28 cellular contexts compared by ENCODE assay signal in the genomic region with DNA sequence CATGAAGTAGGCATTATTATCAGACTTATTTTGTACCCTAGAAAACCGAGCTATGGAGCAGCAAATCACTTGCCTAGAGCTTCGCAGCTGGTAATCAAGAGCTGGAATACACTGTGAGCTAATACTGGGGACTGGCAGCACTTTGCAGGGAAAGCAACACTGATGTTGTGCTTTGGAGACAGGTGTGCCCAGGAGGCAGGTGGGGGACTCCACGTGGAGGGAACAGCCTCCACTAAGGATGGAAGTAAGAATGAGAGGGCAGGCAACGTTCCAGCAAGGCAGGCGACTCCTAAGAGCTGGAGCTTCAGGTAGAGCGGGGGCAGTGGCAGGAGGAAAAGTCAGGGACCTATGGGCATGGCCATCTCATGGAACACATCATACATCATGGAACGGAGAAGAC.
"Had no signal": no experiment of that assay in that cellular context is flagged by ENCODE, and none has a peak within 500 bp of the region (broad histone marks: within the 10 kb centered on the region; RNA-seq: fewer than 3 reads in every experiment).

No MANE protein-coding gene starts in this region.

- DNase-seq: naive B cell; naive thymus-derived CD8-positive, alpha-beta T cell; nephron progenitor cell; occipital lobe; pancreas; retina; right cardiac atrium; right lobe of liver; sigmoid colon; small intestine; stimulated activated CD4-positive, alpha-beta T cell treated with anti-CD3 and anti-CD28 coated beads, Interleukin-15, amount 100 ng/mL, for 24 hours; stimulated activated CD4-positive, alpha-beta T cell treated with anti-CD3 and anti-CD28 coated beads, Interleukin-2, amount 100 ng/mL, for 24 hours; stimulated activated CD4-positive, alpha-beta T cell treated with anti-CD3 and anti-CD28 coated beads, Interleukin-2, amount 100 ng/mL, for 48 hours; stimulated activated CD4-positive, alpha-beta T cell treated with anti-CD3 and anti-CD28 coated beads, Interleukin-4, amount 100 ng/mL, for 24 hours; stimulated activated naive B cell treated with anti-CD40 and anti-IgM and Interleukin-4, amounts not matched to agents 10 μg/mL and 1 μg/mL and 100 μg/mL, for 72 hours; stimulated activated naive CD4-positive, alpha-beta T cell treated with Interleukin-2 at 50 U/mL for 16 hours; stomach; thyroid gland; trophoblast cell; upper lobe of left lung had no signal

- H3K36me3 Mint-ChIP-seq: naive B cell; naive thymus-derived CD8-positive, alpha-beta T cell; natural killer cell treated with Interleukin-12 subunit alpha and Interleukin-12 subunit beta and Interleukin-15 and Interleukin-18, amount 100 ng/mL, for 72 hours; neural progenitor cell; stimulated activated effector memory CD8-positive, alpha-beta T cell treated with anti-CD3 and anti-CD28 coated beads, Interleukin-12 subunit alpha, Interleukin-12 subunit beta, amount 100 ng/mL, for 72 hours; stimulated activated naive B cell treated with anti-CD40 and anti-IgM and Interleukin-4, amounts not matched to agents 10 μg/mL and 1 μg/mL and 100 μg/mL, for 72 hours had no signal

- H3K27me3 ChIP-seq: neural progenitor cell, pancreas, right lobe of liver, sigmoid colon, stomach, thyroid gland, tibial nerve, upper lobe of left lung, vagina had no signal

- H3K27ac ChIP-seq: neural progenitor cell, pancreas, prostate gland, right lobe of liver, sigmoid colon, stomach, thoracic aorta, thyroid gland, tibial nerve, upper lobe of left lung, vagina had no signal

- H3K4me1 ChIP-seq: neural progenitor cell, pancreas, prostate gland, right lobe of liver, stomach, thyroid gland, tibial nerve, upper lobe of left lung, vagina had no signal

- H3K36me3 ChIP-seq: neural progenitor cell, pancreas, prostate gland, right lobe of liver, sigmoid colon, stomach, thoracic aorta, thyroid gland, tibial nerve, upper lobe of left lung, vagina had no signal

- H3K9me3 Mint-ChIP-seq: naive thymus-derived CD8-positive, alpha-beta T cell; natural killer cell treated with Interleukin-12 subunit alpha and Interleukin-12 subunit beta and Interleukin-15 and Interleukin-18, amount 100 ng/mL, for 72 hours; neural progenitor cell; stimulated activated naive CD8-positive, alpha-beta T cell treated with anti-CD3 and anti-CD28 coated beads, Interleukin-15, Interleukin-2, amounts not matched to agents 100 ng/mL and 50 ng/mL, for 24 hours had no signal

- H3K4me1 Mint-ChIP-seq: naive B cell; naive thymus-derived CD8-positive, alpha-beta T cell; nephron progenitor cell; neural progenitor cell; stimulated activated effector memory CD8-positive, alpha-beta T cell treated with anti-CD3 and anti-CD28 coated beads, Interleukin-12 subunit alpha, Interleukin-12 subunit beta, amount 100 ng/mL, for 72 hours; stimulated activated naive B cell treated with anti-CD40 and anti-IgM and Interleukin-4, amounts not matched to agents 10 μg/mL and 1 μg/mL and 100 μg/mL, for 72 hours had no signal

- H3K9me3 ChIP-seq: pancreas, prostate gland, right lobe of liver, sigmoid colon, stomach, thoracic aorta, thyroid gland, tibial nerve, upper lobe of left lung, vagina had no signal

- H3K4me3 ChIP-seq: neural progenitor cell, pancreas, prostate gland, right lobe of liver, sigmoid colon, stomach, thoracic aorta, thyroid gland, tibial nerve, upper lobe of left lung, vagina had no signal

- H3K4me3 Mint-ChIP-seq: naive B cell; naive thymus-derived CD8-positive, alpha-beta T cell; natural killer cell treated with Interleukin-12 subunit alpha and Interleukin-12 subunit beta and Interleukin-15 and Interleukin-18, amount 100 ng/mL, for 72 hours; nephron progenitor cell; neural progenitor cell; stimulated activated effector memory CD8-positive, alpha-beta T cell treated with anti-CD3 and anti-CD28 coated beads, Interleukin-12 subunit alpha, Interleukin-12 subunit beta, amount 100 ng/mL, for 72 hours; stimulated activated naive B cell treated with anti-CD40 and anti-IgM and Interleukin-4, amounts not matched to agents 10 μg/mL and 1 μg/mL and 100 μg/mL, for 72 hours; stimulated activated naive CD8-positive, alpha-beta T cell treated with anti-CD3 and anti-CD28 coated beads, Interleukin-15, Interleukin-2, amounts not matched to agents 100 ng/mL and 50 ng/mL, for 24 hours had no signal

- ATAC-seq: naive thymus-derived CD8-positive, alpha-beta T cell; natural killer cell treated with Interleukin-12 subunit alpha and Interleukin-12 subunit beta and Interleukin-15 and Interleukin-18, amount 100 ng/mL, for 72 hours; pancreas; right cardiac atrium; right lobe of liver; stimulated activated effector memory CD8-positive, alpha-beta T cell treated with anti-CD3 and anti-CD28 coated beads, Interleukin-12 subunit alpha, Interleukin-12 subunit beta, amount 100 ng/mL, for 72 hours; stimulated activated naive B cell treated with anti-CD40 and anti-IgM and Interleukin-4, amounts not matched to agents 10 μg/mL and 1 μg/mL and 100 μg/mL, for 72 hours had no signal

- H3K27ac Mint-ChIP-seq: naive B cell; naive thymus-derived CD8-positive, alpha-beta T cell; natural killer cell treated with Interleukin-12 subunit alpha and Interleukin-12 subunit beta and Interleukin-15 and Interleukin-18, amount 100 ng/mL, for 72 hours; nephron progenitor cell; neural progenitor cell; stimulated activated effector memory CD8-positive, alpha-beta T cell treated with anti-CD3 and anti-CD28 coated beads, Interleukin-12 subunit alpha, Interleukin-12 subunit beta, amount 100 ng/mL, for 72 hours; stimulated activated naive B cell treated with anti-CD40 and anti-IgM and Interleukin-4, amounts not matched to agents 10 μg/mL and 1 μg/mL and 100 μg/mL, for 72 hours; stimulated activated naive CD8-positive, alpha-beta T cell treated with anti-CD3 and anti-CD28 coated beads, Interleukin-15, Interleukin-2, amounts not matched to agents 100 ng/mL and 50 ng/mL, for 24 hours had no signal
